12 cellular contexts compared by ENCODE assay signal in the genomic region with DNA sequence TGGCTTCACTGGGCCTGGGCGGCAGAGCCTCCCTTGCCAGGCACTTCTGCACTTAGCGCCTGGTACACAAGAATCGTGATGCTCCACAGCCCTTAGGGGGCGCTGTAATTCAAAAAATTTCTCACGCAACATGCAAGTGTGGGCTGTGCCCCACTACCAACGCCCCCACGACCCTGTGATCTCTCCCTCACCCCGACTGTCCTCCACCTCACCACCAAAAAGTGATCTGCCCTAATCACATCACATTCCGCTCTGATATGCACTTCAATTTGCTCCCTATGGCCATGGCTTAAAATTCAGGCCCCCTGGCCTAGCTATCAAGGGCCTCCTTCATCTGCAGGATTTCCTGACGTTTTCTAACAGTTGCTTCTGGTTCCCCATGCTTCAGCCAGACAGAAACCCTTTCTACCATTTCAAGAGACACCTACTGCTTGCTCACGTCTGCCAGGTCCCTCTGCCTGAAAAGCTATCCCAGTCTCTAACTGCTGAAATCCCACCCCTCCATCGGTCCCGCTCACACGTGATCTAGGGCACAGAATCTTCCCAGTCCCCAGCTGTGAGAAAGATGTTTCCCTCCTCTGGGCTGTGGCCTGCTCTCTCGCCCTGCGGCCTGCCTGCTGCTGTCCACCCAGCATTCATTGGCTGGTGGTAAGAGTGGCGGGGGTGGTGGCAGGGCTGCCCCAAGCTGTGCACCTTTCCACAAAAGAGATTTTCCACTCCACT. TPM values are rescaled to one million over a fixed set of nuclear protein-coding genes. Genes with fewer than 3 reads are reported as not detected.
DNase-seq lines count a peak whose midpoint lies in the region; ATAC-seq and TF ChIP-seq lines count a peak whose summit lies in the region.
"Had no signal": no experiment of that assay in that cellular context is flagged by ENCODE, and none has a peak within 500 bp of the region (broad histone marks: within the 10 kb centered on the region; RNA-seq: fewer than 3 reads in every experiment).

No MANE protein-coding gene starts in this region.

- H3K36me3 Mint-ChIP-seq in Caco-2 (ENCODE audit: insufficient read depth, unreplicated experiment) = no peaks in the 10 kb centered on the region
- no peaks in the 10 kb centered on the region for H3K36me3 Mint-ChIP-seq in CD4-positive, alpha-beta memory T cell

- H3K9me3 ChIP-seq in Caco-2 (no peaks in the 10 kb centered on the region), GM23248 (ENCODE audit: low read depth) (no peaks in the 10 kb centered on the region), hepatocyte (ENCODE audit: low read depth) (no peaks in the 10 kb centered on the region), left lung (no peaks in the 10 kb centered on the region)
- H3K9me3 ChIP-seq in CD4-positive, alpha-beta memory T cell (ENCODE audit: control insufficient read depth in 1 of 2, low read length in 2 of 2) = no peaks in the 10 kb centered on the region
- H3K9me3 ChIP-seq: esophagus muscularis mucosa had no signal

- DNase-seq in Caco-2 (peak in 1 of 2 experiments; percentile 32), GM23248 (peak; percentile 19), SK-MEL-5 (ENCODE audit: low read depth, low spot score) (peak; percentile 57), hepatocyte (ENCODE audit: low spot score) (no peak), left lung (no peak), DMS79 (lab: John Stamatoyannopoulos, UW) (no peak)
- no peak for DNase-seq in CD4-positive, alpha-beta memory T cell
- DNase-seq: activated gamma-delta T cell; NCI-H2029 treated with DMSO at 0.1 percent for 48 hours; stimulated activated naive CD8-positive, alpha-beta T cell treated with anti-CD3 and anti-CD28 coated beads, Interleukin-15, Interleukin-2, amounts not matched to agents 100 U/mL and 50 U/mL, for 24 hours had no signal

- in situ Hi-C loops in GM23248 (cut with MboI) = no loop called here
- in situ Hi-C loops in SK-MEL-5 (cut with HindIII; ENCODE audit: low pct_unique_long_range_greater_than_20kb, low sequenced_read_pairs) = no loop called here

- H2AFZ ChIP-seq in GM23248 = no peak overlapping the region
- no peak overlapping the region for H2AFZ ChIP-seq in hepatocyte

- CTCF ChIA-PET in Caco-2 (lab: Charles Lee) = interaction anchor here (1.5 kb wide), 1 partner anchor 23 kb away, joined by 4 read pairs; no protein-coding TSS in a partner anchor
- CTCF ChIA-PET in CD4-positive, alpha-beta memory T cell (lab: Charles Lee; ENCODE audit: partially characterized antibody) = interaction anchor here (1.1 kb wide), 1 partner anchor 19 kb away, joined by 3 read pairs; no protein-coding TSS in a partner anchor

- POLR2A ChIA-PET in Caco-2 (lab: Charles Lee) = no interaction called here
- POLR2A ChIA-PET in CD4-positive, alpha-beta memory T cell (lab: Charles Lee; ENCODE audit: partially characterized antibody) = no interaction called here

- no peaks in the 10 kb centered on the region for H3K9me3 Mint-ChIP-seq in Caco-2 (ENCODE audit: unreplicated experiment)
- H3K9me3 Mint-ChIP-seq in CD4-positive, alpha-beta memory T cell = peaks cover 0 to 2% (median 0%) of the 10 kb centered on the region in 8 donors

- H3K79me2 ChIP-seq in GM23248 (ENCODE audit: insufficient read depth) = no peaks in the 10 kb centered on the region
- H3K79me2 ChIP-seq in hepatocyte = no peaks in the 10 kb centered on the region

- no peak overlapping the region for H3K4me3 Mint-ChIP-seq in Caco-2 (ENCODE audit: unreplicated experiment)
- H3K4me3 Mint-ChIP-seq in CD4-positive, alpha-beta memory T cell = no peak overlapping the region

- no peak overlapping the region for H3K9ac ChIP-seq in GM23248

- no peak overlapping the region for H3K4me3 ChIP-seq in Caco-2 (ENCODE audit: low read depth, low read length)
- H3K4me3 ChIP-seq in GM23248 = no peak overlapping the region
- no peak overlapping the region for H3K4me3 ChIP-seq in hepatocyte
- H3K4me3 ChIP-seq in CD4-positive, alpha-beta memory T cell (ENCODE audit: low read length in 2 of 2) = no peak overlapping the region
- no peak overlapping the region for H3K4me3 ChIP-seq in left lung
- H3K4me3 ChIP-seq: esophagus muscularis mucosa had no signal

- H3K4me1 ChIP-seq in Caco-2 (peaks cover 16% of the 10 kb centered on the region), GM23248 (ENCODE audit: insufficient read depth) (peaks cover 27% of the 10 kb centered on the region), hepatocyte (ENCODE audit: insufficient read depth) (peaks cover 24% of the 10 kb centered on the region), left lung (peaks cover 0 to 19% of the 10 kb centered on the region in 2 donors)
- no peaks in the 10 kb centered on the region for H3K4me1 ChIP-seq in CD4-positive, alpha-beta memory T cell (ENCODE audit: insufficient read depth, low read length)

- H3K9me2 ChIP-seq in GM23248 (ENCODE audit: insufficient read depth) (no peaks in the 10 kb centered on the region), hepatocyte (replicated peaks; ENCODE audit: insufficient read depth) (no peaks in the 10 kb centered on the region)

- peaks cover 25% of the 10 kb centered on the region for H3F3A ChIP-seq in GM23248 (ENCODE audit: insufficient read depth)

- WGBS in GM23248 (ENCODE audit: low coverage in 1 of 2, low lambda C conversion rate in 2 of 2, missing lambda C conversion rate in 2 of 2), 2 experiments = 76 to 77% methylated on average over 17 of the region's 17 CpGs
- WGBS in hepatocyte (ENCODE audit: low lambda C conversion rate, missing lambda C conversion rate) = 69% methylated on average over 17 of the region's 17 CpGs

- TF ChIP-seq CTCF in Caco-2 (IDR thresholded peaks at IDR 0.05; ENCODE audit: insufficient read depth in 1 of 2, low read depth in 1 of 2, low read length in 1 of 2, severe bottlenecking in 1 of 2, unreplicated experiment in 1 of 2) = peak; percentile 29 to 61
- peak; percentile 31 for TF ChIP-seq CTCF in hepatocyte (IDR thresholded peaks at IDR 0.05; ENCODE audit: poor library complexity)
- no peak for TF ChIP-seq CTCF in left lung (IDR thresholded peaks at IDR 0.05)

- H3K27me3 ChIP-seq in Caco-2 (replicated peaks; ENCODE audit: control insufficient read depth, insufficient read depth, low read length) = no peaks in the 10 kb centered on the region
- H3K27me3 ChIP-seq in GM23248 (replicated peaks; ENCODE audit: insufficient read depth) = no peaks in the 10 kb centered on the region
- no peaks in the 10 kb centered on the region for H3K27me3 ChIP-seq in hepatocyte
- no peaks in the 10 kb centered on the region for H3K27me3 ChIP-seq in CD4-positive, alpha-beta memory T cell (ENCODE audit: insufficient read depth, low read length)
- H3K27me3 ChIP-seq in left lung = no peaks in the 10 kb centered on the region
- H3K27me3 ChIP-seq: esophagus muscularis mucosa had no signal

- H3K27ac ChIP-seq in GM23248 = no peak overlapping the region
- H3K27ac ChIP-seq in hepatocyte = no peak overlapping the region
- H3K27ac ChIP-seq in CD4-positive, alpha-beta memory T cell (ENCODE audit: low read depth, low read length) = no peak overlapping the region
- no peak overlapping the region for H3K27ac ChIP-seq in left lung
- H3K27ac ChIP-seq: esophagus muscularis mucosa had no signal

- no peak overlapping the region for H3K4me2 ChIP-seq in GM23248 (ENCODE audit: unreplicated experiment)
- no peak overlapping the region for H3K4me2 ChIP-seq in hepatocyte

- no peak overlapping the region for H3K27ac Mint-ChIP-seq in Caco-2 (ENCODE audit: unreplicated experiment)
- no peak overlapping the region for H3K27ac Mint-ChIP-seq in CD4-positive, alpha-beta memory T cell

- no TSS peak for BruUV-seq in Caco-2 (replicated peaks; lab: Mats Ljungman, UMichigan)

- H3K36me3 ChIP-seq in Caco-2 (ENCODE audit: control insufficient read depth, insufficient read depth, low read length) (no peaks in the 10 kb centered on the region), GM23248 (ENCODE audit: low read depth) (no peaks in the 10 kb centered on the region), hepatocyte (replicated peaks; ENCODE audit: insufficient read depth, low read depth) (no peaks in the 10 kb centered on the region), left lung (no peaks in the 10 kb centered on the region)
- H3K36me3 ChIP-seq in CD4-positive, alpha-beta memory T cell (ENCODE audit: insufficient read depth, low read length) = no peaks in the 10 kb centered on the region
- H3K36me3 ChIP-seq: esophagus muscularis mucosa had no signal

- no peaks in the 10 kb centered on the region for H3K27me3 Mint-ChIP-seq in Caco-2 (ENCODE audit: insufficient read depth, unreplicated experiment)
- H3K27me3 Mint-ChIP-seq in CD4-positive, alpha-beta memory T cell = peaks cover 2 to 7% of the 10 kb centered on the region in 2 donors

- H4K20me1 ChIP-seq in GM23248 (ENCODE audit: insufficient read depth) = no peaks in the 10 kb centered on the region
- no peaks in the 10 kb centered on the region for H4K20me1 ChIP-seq in hepatocyte (ENCODE audit: insufficient read depth, poor library complexity, severe bottlenecking)

- ATAC-seq in left lung = no peak
- ATAC-seq in HG02642 (IDR thresholded peaks at IDR 0.05; ENCODE audit: poor library complexity, unreplicated experiment) = no peak
- ATAC-seq: stimulated activated naive CD8-positive, alpha-beta T cell treated with anti-CD3 and anti-CD28 coated beads, Interleukin-15, Interleukin-2, amounts not matched to agents 100 U/mL and 50 U/mL, for 24 hours had no signal

- intact Hi-C loops in Caco-2 (cut with micrococcal nuclease; ENCODE audit: unreplicated experiment) (no loop called here), left lung (cut with DNase I) (no loop called here)
- intact Hi-C loops in CD4-positive, alpha-beta memory T cell (cut with micrococcal nuclease) = no loop called here

- H3K4me1 Mint-ChIP-seq in Caco-2 (ENCODE audit: low read depth, unreplicated experiment) = peaks cover 11% of the 10 kb centered on the region
- H3K4me1 Mint-ChIP-seq in CD4-positive, alpha-beta memory T cell = peaks cover 0 to 4% (median 0%) of the 10 kb centered on the region in 4 donors

RNA-seq across cellular contexts. Expression of a gene that starts 27.9 kb away (rescaled TPM):
- total RNA-seq in Caco-2 (2022) (0.27 and 0.84 TPM in 2 replicates), hepatocyte (14.7 and 25.5 TPM in 2 replicates), left lung (10 to 100 TPM; 38.7 to 66.8 TPM)
- 4.2 and 7.9 TPM in 2 replicates for total RNA-seq in GM23248 (2014; rRNA removed; shearing (Covaris generic))
- polyA plus RNA-seq in GM23248 (2016; fragmentation: Nextera tagmentation; extraction: Ambion mirVana) (3.5 and 4.0 TPM in 2 replicates), hepatocyte (75.2 and 80.4 TPM in 2 replicates)
- total RNA-seq in SK-MEL-5 (2014; rRNA removed; shearing (Covaris generic)) = 0.16 and 0.50 TPM in 2 replicates
- 0.38 and 0.55 TPM in 2 replicates for polyA plus RNA-seq in SK-MEL-5 (2015; cell fraction: cytosol; rRNA removed)
- 0.11 TPM in 1 of 2 replicates, not detected in the other for polyA plus RNA-seq in SK-MEL-5 (2015; cell fraction: nucleus; rRNA removed)
- total RNA-seq in CD4-positive, alpha-beta memory T cell = under 1 TPM; 0.38 to 0.53 TPM
- under 1 TPM in 1 of 2 donors, not detected in 1; 0.56 TPM for polyA plus RNA-seq in CD4-positive, alpha-beta memory T cell

Comparison
In these comparisons a context has a peak if more than half of its experiments do, and no peak if none do; other contexts are left out.
1. DNase-seq: peak in GM23248 (single experiment) and SK-MEL-5 (single experiment); none in hepatocyte (single experiment), CD4-positive, alpha-beta memory T cell (0 of 5), left lung (0 of 2) and DMS79 (single experiment).
2. CTCF ChIP-seq: peak in Caco-2 (2 of 2) and hepatocyte (single experiment); none in left lung (0 of 2).